In genomic region chr12:9606247-9606646, GRCh38 we compare ENCODE assay signal across 17 cellular contexts. TPM values are rescaled to one million over a fixed set of nuclear protein-coding genes. Genes with fewer than 3 reads are reported as not detected.
"Had no signal": no experiment of that assay in that cellular context is flagged by ENCODE, and none has a peak within 500 bp of the region (broad histone marks: within the 10 kb centered on the region; RNA-seq: fewer than 3 reads in every experiment).

No MANE protein-coding gene starts in this region.

- H3K27me3 Mint-ChIP-seq: naive B cell had no signal

- H3K36me3 Mint-ChIP-seq: naive B cell had no signal

- H3K36me3 ChIP-seq: ascending aorta, gastrocnemius medialis, left ventricle myocardium inferior, prostate gland, right atrium auricular region, stomach had no signal

- H3K27ac ChIP-seq: ascending aorta, coronary artery, gastrocnemius medialis, left ventricle myocardium inferior, prostate gland, right atrium auricular region, stomach had no signal

- H3K4me1 ChIP-seq: ascending aorta, gastrocnemius medialis, left ventricle myocardium inferior, prostate gland, right atrium auricular region, stomach had no signal

- H3K4me3 ChIP-seq: ascending aorta, coronary artery, gastrocnemius medialis, left ventricle myocardium inferior, mucosa of descending colon, prostate gland, right atrium auricular region, stomach had no signal

- H3K9me3 ChIP-seq: ascending aorta, gastrocnemius medialis, mucosa of descending colon, prostate gland, right atrium auricular region had no signal

- H3K4me3 Mint-ChIP-seq: naive B cell had no signal

- DNase-seq: activated naive CD4-positive, alpha-beta T cell; gastrocnemius medialis; head of caudate nucleus; kidney glomerular epithelial cell; left ventricle myocardium inferior; mucosa of descending colon; naive B cell; stimulated activated CD4-positive, alpha-beta T cell treated with anti-CD3 and anti-CD28 coated beads, Interleukin-12 subunit alpha, Interleukin-12 subunit beta, amount 100 ng/mL, for 4 hours; stomach; trophoblast cell had no signal

- H3K27me3 ChIP-seq: ascending aorta, gastrocnemius medialis, right atrium auricular region, stomach had no signal

- ATAC-seq: esophagus mucosa, gastrocnemius medialis, mucosa of descending colon had no signal

- H3K27ac Mint-ChIP-seq: naive B cell had no signal

RNA-seq across cellular contexts. Expression of gene KLRB1, which starts 1.5 kb away (rescaled TPM):
- total RNA-seq: ascending aorta, osteocyte, temporal lobe had no signal
